17 cellular contexts compared by ENCODE assay signal in the genomic region with DNA sequence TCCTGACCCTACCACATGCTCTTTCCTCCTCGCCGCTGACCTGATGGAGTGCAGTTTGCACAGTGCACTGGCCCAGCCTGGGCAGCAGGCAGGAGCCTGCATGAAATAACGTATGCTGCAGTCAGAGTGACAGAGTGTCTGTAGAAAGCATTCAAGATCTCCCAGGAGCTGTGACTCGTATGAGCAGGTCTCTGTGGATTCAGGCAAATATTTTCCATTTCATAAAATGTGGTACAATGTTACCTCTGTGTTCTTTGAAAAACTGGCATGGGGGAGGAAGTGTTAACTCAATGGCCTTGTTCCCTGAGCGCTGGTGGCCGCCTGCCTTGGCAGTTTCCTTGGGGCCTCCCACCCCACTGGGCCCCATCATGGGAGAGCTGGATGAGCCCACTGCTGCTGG.
DNase-seq lines count a peak whose midpoint lies in the region; ATAC-seq and TF ChIP-seq lines count a peak whose summit lies in the region.
"Had no signal": no experiment of that assay in that cellular context is flagged by ENCODE, and none has a peak within 500 bp of the region (broad histone marks: within the 10 kb centered on the region; RNA-seq: fewer than 3 reads in every experiment).

No MANE protein-coding gene starts in this region.

- H3K27me3 Mint-ChIP-seq in activated CD8-positive, alpha-beta T cell treated with anti-CD3 and anti-CD28 coated beads, Interleukin-2, amount 10 ng/mL, durations not matched to agents 7 days and 5 days (ENCODE audit: low read depth), result peaks cover 10% of the 10 kb centered on the region
- H3K27me3 Mint-ChIP-seq in activated CD8-positive, alpha-beta T cell treated with anti-CD3 and anti-CD28 coated beads for 36 hours, result peaks cover 2% of the 10 kb centered on the region
- H3K27me3 Mint-ChIP-seq in stimulated activated naive CD8-positive, alpha-beta T cell treated with anti-CD3 and anti-CD28 coated beads, Interleukin-15, amount 100 ng/mL, for 72 hours, result peaks cover 14% of the 10 kb centered on the region

- no peaks in the 10 kb centered on the region for H3K79me2 ChIP-seq in PC-3 (ENCODE audit: low read length)

- no peaks in the 10 kb centered on the region for H3K9me3 Mint-ChIP-seq in activated CD8-positive, alpha-beta T cell treated with anti-CD3 and anti-CD28 coated beads, Interleukin-2, amount 10 ng/mL, durations not matched to agents 7 days and 5 days (ENCODE audit: insufficient read depth)
- H3K9me3 Mint-ChIP-seq in activated CD8-positive, alpha-beta T cell treated with anti-CD3 and anti-CD28 coated beads for 36 hours, result no peaks in the 10 kb centered on the region
- H3K9me3 Mint-ChIP-seq in stimulated activated naive CD8-positive, alpha-beta T cell treated with anti-CD3 and anti-CD28 coated beads, Interleukin-15, amount 100 ng/mL, for 72 hours, result no peaks in the 10 kb centered on the region

- no peak overlapping the region for H3K27ac Mint-ChIP-seq in activated CD8-positive, alpha-beta T cell treated with anti-CD3 and anti-CD28 coated beads, Interleukin-2, amount 10 ng/mL, durations not matched to agents 7 days and 5 days
- H3K27ac Mint-ChIP-seq in activated CD8-positive, alpha-beta T cell treated with anti-CD3 and anti-CD28 coated beads for 36 hours, result no peak overlapping the region
- H3K27ac Mint-ChIP-seq in stimulated activated naive CD8-positive, alpha-beta T cell treated with anti-CD3 and anti-CD28 coated beads, Interleukin-15, amount 100 ng/mL, for 72 hours, result no peak overlapping the region

- H3K36me3 ChIP-seq in PC-3 (ENCODE audit: low read depth, low read length), result no peaks in the 10 kb centered on the region
- H3K36me3 ChIP-seq: BLaER1 had no signal

- BruUV-seq in PC-3 (replicated peaks; lab: Mats Ljungman, UMichigan), result no TSS peak

- no peak for TF ChIP-seq CTCF in activated CD8-positive, alpha-beta T cell treated with anti-CD3 and anti-CD28 coated beads for 36 hours (IDR thresholded peaks at IDR 0.05)
- TF ChIP-seq CTCF in PC-3 (conservative IDR thresholded peaks at IDR 0.05; ENCODE audit: low read depth, low read length), result no peak

- no peak for ATAC-seq in activated CD8-positive, alpha-beta T cell treated with anti-CD3 and anti-CD28 coated beads, Interleukin-2, amount 10 ng/mL, durations not matched to agents 7 days and 5 days
- ATAC-seq in activated CD8-positive, alpha-beta T cell treated with anti-CD3 and anti-CD28 coated beads for 36 hours, result no peak
- ATAC-seq in PC-3, result no peak
- no peak for ATAC-seq in stimulated activated naive CD8-positive, alpha-beta T cell treated with anti-CD3 and anti-CD28 coated beads, Interleukin-15, amount 100 ng/mL, for 72 hours
- ATAC-seq: Panc1 had no signal

- H3K9me3 ChIP-seq in PC-3 (ENCODE audit: low read length), result no peaks in the 10 kb centered on the region
- H3K9me3 ChIP-seq: BLaER1 had no signal

- H3K9ac ChIP-seq in PC-3 (ENCODE audit: low read length), result no peak overlapping the region
- H3K9ac ChIP-seq: BLaER1 had no signal

- DNase-seq in activated CD8-positive, alpha-beta T cell treated with anti-CD3 and anti-CD28 coated beads, Interleukin-2, amount 10 ng/mL, durations not matched to agents 7 days and 5 days, result peak; percentile 13
- no peak for DNase-seq in activated CD8-positive, alpha-beta T cell treated with anti-CD3 and anti-CD28 coated beads for 36 hours
- peak; percentile 49 for DNase-seq in PC-3
- DNase-seq in mesenteric fat pad (ENCODE audit: low spot score), result peak; percentile 43
- peak; percentile 17 for DNase-seq in superior temporal gyrus (ENCODE audit: extremely low spot score)
- DNase-seq in NCI-H524 treated with DMSO at 0.1 percent for 48 hours (lab: John Stamatoyannopoulos, UW), result no peak
- no peak for DNase-seq in middle frontal gyrus (ENCODE audit: extremely low spot score, low spot score)
- DNase-seq in stimulated activated naive CD8-positive, alpha-beta T cell treated with anti-CD3 and anti-CD28 coated beads, Interleukin-15, amount 100 ng/mL, for 72 hours, result no peak
- DNase-seq: 8988T, GF-D8, KG1, NCI-H1436, NCI-H2029, NCI-H2171, NCI-H446 treated with DMSO at 0.1 percent for 48 hours had no signal

- no peak overlapping the region for H3K4me3 ChIP-seq in PC-3 (ENCODE audit: low read length)
- H3K4me3 ChIP-seq: BLaER1 had no signal

- POLR2A ChIA-PET in activated CD8-positive, alpha-beta T cell treated with anti-CD3 and anti-CD28 coated beads, Interleukin-2, amount 10 ng/mL, durations not matched to agents 7 days and 5 days (lab: Charles Lee), result no interaction called here
- POLR2A ChIA-PET in activated CD8-positive, alpha-beta T cell treated with anti-CD3 and anti-CD28 coated beads for 36 hours (lab: Charles Lee), result no interaction called here
- POLR2A ChIA-PET in PC-3 (lab: Charles Lee; ENCODE audit: unreplicated experiment), result no interaction called here

- H3K4me3 Mint-ChIP-seq in activated CD8-positive, alpha-beta T cell treated with anti-CD3 and anti-CD28 coated beads, Interleukin-2, amount 10 ng/mL, durations not matched to agents 7 days and 5 days, result no peak overlapping the region
- no peak overlapping the region for H3K4me3 Mint-ChIP-seq in activated CD8-positive, alpha-beta T cell treated with anti-CD3 and anti-CD28 coated beads for 36 hours
- no peak overlapping the region for H3K4me3 Mint-ChIP-seq in stimulated activated naive CD8-positive, alpha-beta T cell treated with anti-CD3 and anti-CD28 coated beads, Interleukin-15, amount 100 ng/mL, for 72 hours

- CTCF ChIA-PET in activated CD8-positive, alpha-beta T cell treated with anti-CD3 and anti-CD28 coated beads, Interleukin-2, amount 10 ng/mL, durations not matched to agents 7 days and 5 days (lab: Charles Lee), result no interaction called here
- CTCF ChIA-PET in activated CD8-positive, alpha-beta T cell treated with anti-CD3 and anti-CD28 coated beads for 36 hours (lab: Charles Lee), result no interaction called here
- CTCF ChIA-PET in PC-3 (lab: Charles Lee), result interaction anchor here (1.4 kb wide), 1 partner anchor 182 kb away, joined by 3 read pairs; no protein-coding TSS in a partner anchor

- H3K4me1 ChIP-seq in PC-3 (ENCODE audit: insufficient read depth, low read length), result peaks cover 12% of the 10 kb centered on the region
- H3K4me1 ChIP-seq: BLaER1 had no signal

- H3K27ac ChIP-seq in PC-3 (ENCODE audit: low read length), result no peak overlapping the region
- H3K27ac ChIP-seq: BLaER1 had no signal

- no peak overlapping the region for H3K4me2 ChIP-seq in PC-3 (ENCODE audit: low read length)
- H3K4me2 ChIP-seq: BLaER1 had no signal

- H4K20me1 ChIP-seq in PC-3 (ENCODE audit: low read length), result no peaks in the 10 kb centered on the region
- H4K20me1 ChIP-seq: BLaER1 had no signal

- peaks cover 45% of the 10 kb centered on the region for H3K27me3 ChIP-seq in PC-3 (ENCODE audit: low read length)
- H3K27me3 ChIP-seq: BLaER1 had no signal

- intact Hi-C loops in activated CD8-positive, alpha-beta T cell treated with anti-CD3 and anti-CD28 coated beads for 36 hours (cut with micrococcal nuclease), result no loop called here
- intact Hi-C loops in PC-3 (cut with micrococcal nuclease), result no loop called here

- H3K9me2 ChIP-seq in PC-3 (replicated peaks; ENCODE audit: low read length), result no peaks in the 10 kb centered on the region

- H3K4me1 Mint-ChIP-seq in activated CD8-positive, alpha-beta T cell treated with anti-CD3 and anti-CD28 coated beads, Interleukin-2, amount 10 ng/mL, durations not matched to agents 7 days and 5 days (ENCODE audit: low read depth), result peaks cover 9% of the 10 kb centered on the region
- no peaks in the 10 kb centered on the region for H3K4me1 Mint-ChIP-seq in activated CD8-positive, alpha-beta T cell treated with anti-CD3 and anti-CD28 coated beads for 36 hours (ENCODE audit: low read depth)
- H3K4me1 Mint-ChIP-seq in stimulated activated naive CD8-positive, alpha-beta T cell treated with anti-CD3 and anti-CD28 coated beads, Interleukin-15, amount 100 ng/mL, for 72 hours, result no peaks in the 10 kb centered on the region

- H2AFZ ChIP-seq in PC-3 (ENCODE audit: low read length), result no peak overlapping the region

- H3F3A ChIP-seq in PC-3 (ENCODE audit: low read length, unreplicated experiment), result peaks cover 3% of the 10 kb centered on the region

- no peaks in the 10 kb centered on the region for H3K36me3 Mint-ChIP-seq in activated CD8-positive, alpha-beta T cell treated with anti-CD3 and anti-CD28 coated beads, Interleukin-2, amount 10 ng/mL, durations not matched to agents 7 days and 5 days (ENCODE audit: low read depth)
- H3K36me3 Mint-ChIP-seq in activated CD8-positive, alpha-beta T cell treated with anti-CD3 and anti-CD28 coated beads for 36 hours (ENCODE audit: low read depth), result no peaks in the 10 kb centered on the region

Comparison
In these comparisons a context has a peak if more than half of its experiments do, and no peak if none do; other contexts are left out.
1. DNase-seq: peak in activated CD8-positive, alpha-beta T cell treated with anti-CD3 and anti-CD28 coated beads, Interleukin-2, amount 10 ng/mL, durations not matched to agents 7 days and 5 days (single experiment), PC-3 (single experiment), mesenteric fat pad (single experiment) and superior temporal gyrus (single experiment); none in activated CD8-positive, alpha-beta T cell treated with anti-CD3 and anti-CD28 coated beads for 36 hours (single experiment), NCI-H524 treated with DMSO at 0.1 percent for 48 hours (single experiment), middle frontal gyrus (single experiment) and stimulated activated naive CD8-positive, alpha-beta T cell treated with anti-CD3 and anti-CD28 coated beads, Interleukin-15, amount 100 ng/mL, for 72 hours (0 of 2).